In genomic region chr3:149581248-149581647, GRCh38 we compare ENCODE assay signal across 11 cellular contexts.
A peak's percentile ranks its signal among the peaks of the same experiment; 100 is the strongest.
DNase-seq lines count a peak whose midpoint lies in the region; ATAC-seq and TF ChIP-seq lines count a peak whose summit lies in the region.
"Had no signal": no experiment of that assay in that cellular context is flagged by ENCODE, and none has a peak within 500 bp of the region (broad histone marks: within the 10 kb centered on the region; RNA-seq: fewer than 3 reads in every experiment).

No MANE protein-coding gene starts in this region.

- ATAC-seq in activated naive CD8-positive, alpha-beta T cell treated with anti-CD3 and anti-CD28 coated beads, Interleukin-2, amount 50 U/mL, for 24 hours = no peak

- H3K9ac ChIP-seq in HUES48 (ENCODE audit: low read depth, low read length) = no peak overlapping the region

- H3K4me3 Mint-ChIP-seq in Calu3 (ENCODE audit: low read depth, unreplicated experiment) (peak overlapping the region; percentile 53), brain (peak overlapping the region in 2 of 5 experiments; percentile 13 to 50), nephron (peak overlapping the region in 1 of 3 experiments; percentile 12)
- H3K4me3 Mint-ChIP-seq in activated naive CD8-positive, alpha-beta T cell treated with anti-CD3 and anti-CD28 coated beads, Interleukin-2, amount 50 U/mL, for 24 hours = no peak overlapping the region
- H3K4me3 Mint-ChIP-seq: activated CD4-positive, alpha-beta memory T cell treated with anti-CD3 and anti-CD28 coated beads, Interleukin-2, amount 10 ng/mL, durations not matched to agents 7 days and 5 days had no signal

- H3K27ac ChIP-seq in HUES48 (ENCODE audit: low read depth, low read length) = peak overlapping the region; percentile 75

- H3K27me3 Mint-ChIP-seq in Calu3 (ENCODE audit: unreplicated experiment) (no peaks in the 10 kb centered on the region), brain (no peaks in the 10 kb centered on the region), nephron (ENCODE audit: low read depth) (no peaks in the 10 kb centered on the region)
- peaks cover 10% of the 10 kb centered on the region for H3K27me3 Mint-ChIP-seq in activated naive CD8-positive, alpha-beta T cell treated with anti-CD3 and anti-CD28 coated beads, Interleukin-2, amount 50 U/mL, for 24 hours

- no peaks in the 10 kb centered on the region for H3K27me3 ChIP-seq in HUES48 (ENCODE audit: control insufficient read depth, insufficient read depth, low read length)

- H3K4me1 ChIP-seq in HUES48 (ENCODE audit: control insufficient read depth, insufficient read depth, low read length) = peaks cover 34% of the 10 kb centered on the region

- no peak for DNase-seq in Calu3
- DNase-seq in 8988T = no peak
- no peak for DNase-seq in NCI-H1436 treated with DMSO at 0.1 percent for 48 hours (lab: John Stamatoyannopoulos, UW)
- DNase-seq in DMS79 treated with DMSO at 0.1 percent for 48 hours (lab: John Stamatoyannopoulos, UW) = no peak
- DNase-seq in activated naive CD8-positive, alpha-beta T cell treated with anti-CD3 and anti-CD28 coated beads, Interleukin-2, amount 50 U/mL, for 24 hours = no peak
- DNase-seq: activated CD4-positive, alpha-beta memory T cell treated with anti-CD3 and anti-CD28 coated beads, Interleukin-2, amount 10 ng/mL, durations not matched to agents 7 days and 5 days; NCI-H187; stimulated activated CD4-positive, alpha-beta T cell treated with anti-CD3 and anti-CD28 coated beads, Interleukin-2, amount 100 ng/mL, for 48 hours had no signal

- TSS peak; percentile 61 for BruUV-seq in Calu3 (replicated peaks; lab: Mats Ljungman, UMichigan)

- H3K4me3 ChIP-seq in HUES48 (ENCODE audit: low read depth, low read length) = no peak overlapping the region

- H3K9me3 Mint-ChIP-seq in Calu3 (ENCODE audit: low read depth, unreplicated experiment) = no peaks in the 10 kb centered on the region
- peaks cover 0 to 3% (median 0%) of the 10 kb centered on the region in 5 experiments for H3K9me3 Mint-ChIP-seq in brain
- H3K9me3 Mint-ChIP-seq in nephron = no peaks in the 10 kb centered on the region
- no peaks in the 10 kb centered on the region for H3K9me3 Mint-ChIP-seq in activated naive CD8-positive, alpha-beta T cell treated with anti-CD3 and anti-CD28 coated beads, Interleukin-2, amount 50 U/mL, for 24 hours
- H3K9me3 Mint-ChIP-seq: activated CD4-positive, alpha-beta memory T cell treated with anti-CD3 and anti-CD28 coated beads, Interleukin-2, amount 10 ng/mL, durations not matched to agents 7 days and 5 days had no signal

- H3K36me3 Mint-ChIP-seq in Calu3 (ENCODE audit: insufficient read depth, unreplicated experiment) (peaks cover 77% of the 10 kb centered on the region), brain (no peaks in the 10 kb centered on the region), nephron (ENCODE audit: low read depth) (no peaks in the 10 kb centered on the region)
- no peaks in the 10 kb centered on the region for H3K36me3 Mint-ChIP-seq in activated naive CD8-positive, alpha-beta T cell treated with anti-CD3 and anti-CD28 coated beads, Interleukin-2, amount 50 U/mL, for 24 hours (ENCODE audit: low read depth)

- H3K4me1 Mint-ChIP-seq in Calu3 (ENCODE audit: low read depth, unreplicated experiment) (peaks cover 87% of the 10 kb centered on the region), brain (peaks cover 87% of the 10 kb centered on the region), nephron (peaks cover 83% of the 10 kb centered on the region)
- peaks cover 21% of the 10 kb centered on the region for H3K4me1 Mint-ChIP-seq in activated naive CD8-positive, alpha-beta T cell treated with anti-CD3 and anti-CD28 coated beads, Interleukin-2, amount 50 U/mL, for 24 hours

- no peaks in the 10 kb centered on the region for H3K9me3 ChIP-seq in HUES48 (ENCODE audit: control insufficient read depth, insufficient read depth, low read length)

- intact Hi-C loops in Calu3 (cut with micrococcal nuclease; ENCODE audit: unreplicated experiment) = loop anchor here (2.0 kb wide), 1 partner anchor 40 kb away; no protein-coding TSS in a partner anchor

- H3K27ac Mint-ChIP-seq in Calu3 (ENCODE audit: unreplicated experiment) = peak overlapping the region; percentile 77
- H3K27ac Mint-ChIP-seq in brain = peak overlapping the region in 3 of 5 experiments; percentile 29 to 87 (median 58)
- H3K27ac Mint-ChIP-seq in nephron = peak overlapping the region; percentile 47 to 90 (median 60)
- H3K27ac Mint-ChIP-seq in activated naive CD8-positive, alpha-beta T cell treated with anti-CD3 and anti-CD28 coated beads, Interleukin-2, amount 50 U/mL, for 24 hours = no peak overlapping the region
- H3K27ac Mint-ChIP-seq: activated CD4-positive, alpha-beta memory T cell treated with anti-CD3 and anti-CD28 coated beads, Interleukin-2, amount 10 ng/mL, durations not matched to agents 7 days and 5 days had no signal

- H3K36me3 ChIP-seq in HUES48 (ENCODE audit: control insufficient read depth, insufficient read depth, low read length) = no peaks in the 10 kb centered on the region

- no peak for TF ChIP-seq CTCF in Calu3 (IDR thresholded peaks at IDR 0.05; ENCODE audit: unreplicated experiment)
- TF ChIP-seq CTCF in brain (conservative IDR thresholded peaks at IDR 0.05) = no peak
- TF ChIP-seq CTCF in nephron (IDR thresholded peaks at IDR 0.05; ENCODE audit: unreplicated experiment in 3 of 3) = no peak

- CTCF ChIA-PET in Calu3 (lab: Charles Lee) = interaction anchor here (0.6 to 3.4 kb wide), 11 partner anchors 12 to 1657 kb away, joined by 3 to 17 read pairs (median 5); partner anchors contain the start of gene WWTR1
